In genomic region chr6:142756215-142756630, GRCh38 we compare ENCODE assay signal across 1 cellular context.
TF ChIP-seq lines count a peak whose summit lies in the region.

No MANE protein-coding gene starts in this region.

TF ChIP-seq in GM12878, 131 proteins besides CTCF, POLR2A, EP300 and RAD21 (continued from another document):
- no peak for TF ChIP-seq CUX1 (IDR thresholded peaks at IDR 0.05; ENCODE audit: insufficient replicate concordance, low read depth, low read length)
- TF ChIP-seq PML (IDR thresholded peaks at IDR 0.05; ENCODE audit: low read length): no peak
- TF ChIP-seq STAT1 (conservative IDR thresholded peaks at IDR 0.05): no peak
- no peak for TF ChIP-seq ZZZ3 (IDR thresholded peaks at IDR 0.05; ENCODE audit: control insufficient read depth, insufficient read length, low read depth)
- no peak for TF ChIP-seq WRNIP1 (IDR thresholded peaks at IDR 0.05; ENCODE audit: borderline replicate concordance, low read depth, low read length)
TF ChIP-seq in GM12878: peak in this region for 0.
